ENCODE assay signal across 27 cellular contexts in the genomic region with DNA sequence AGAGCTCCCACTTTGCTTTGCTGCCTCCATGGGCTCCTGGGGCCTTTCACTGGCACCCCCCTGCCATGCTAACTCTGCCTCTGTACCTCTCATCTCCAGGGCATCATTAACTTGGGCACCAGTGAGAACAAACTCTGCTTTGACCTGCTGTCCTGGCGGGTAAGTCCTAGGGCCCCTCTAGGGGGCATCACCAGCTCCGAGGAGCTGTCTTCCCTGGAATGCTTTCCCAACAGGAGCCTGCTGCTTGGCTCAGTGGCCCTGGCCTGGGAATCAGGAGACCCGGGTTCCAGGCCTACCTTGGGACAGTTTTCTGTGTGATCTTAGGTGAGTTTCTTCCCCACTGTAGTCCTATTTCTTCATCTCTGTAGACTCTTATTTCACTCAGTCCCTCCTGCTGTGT. TPM values are rescaled to one million over a fixed set of nuclear protein-coding genes. Genes with fewer than 3 reads are reported as not detected.
DNase-seq lines count a peak whose midpoint lies in the region; ATAC-seq, FAIRE-seq and TF ChIP-seq lines count a peak whose summit lies in the region.
"Had no signal": no experiment of that assay in that cellular context is flagged by ENCODE, and none has a peak within 500 bp of the region (broad histone marks: within the 10 kb centered on the region; RNA-seq: fewer than 3 reads in every experiment).

No MANE protein-coding gene starts in this region.

- CTCF ChIA-PET in HEK293T (lab: Yijun Ruan, JAX), result interaction anchor here (1.2 kb wide), 1 partner anchor 34 kb away, joined by 3 read pairs; no protein-coding TSS in a partner anchor

- DNase-seq in GM06990 (ENCODE audit: extremely low read depth, insufficient read length) (no peak), HEK293T (ENCODE audit: extremely low spot score) (peak; percentile 19), WERI-Rb-1 (no peak), iPS-NIHi7 (ENCODE audit: extremely low spot score) (peak; percentile 59), psoas muscle (no peak), RKO (ENCODE audit: low spot score) (no peak), RCC 7860 (ENCODE audit: low spot score) (no peak)
- DNase-seq: AML-193, IMR-90, MV-4-11, NCI-H1694, NCI-H2081 treated with DMSO at 0.1 percent for 48 hours, NCI-H2171 treated with DMSO at 0.1 percent for 48 hours, NCI-H524 treated with DMSO at 0.1 percent for 48 hours, NCI-H82, Right ventricle myocardium superior had no signal

- H3K36me3 ChIP-seq in GM06990 (ENCODE audit: control insufficient read depth, insufficient read depth, low read length) (no peaks in the 10 kb centered on the region), WERI-Rb-1 (no peaks in the 10 kb centered on the region), psoas muscle (ENCODE audit: insufficient read depth in 1 of 2, low read depth in 1 of 2) (peaks cover 0 to 57% of the 10 kb centered on the region in 2 donors)

- POLR2A ChIA-PET in HEK293T (lab: Yijun Ruan, JAX), result interaction anchor here (1.1 kb wide), 1 partner anchor 182 kb away, joined by 3 read pairs; no protein-coding TSS in a partner anchor

- H3K27me3 ChIP-seq in GM06990 (replicated peaks; ENCODE audit: control insufficient read depth, insufficient read depth, low read length) (no peaks in the 10 kb centered on the region), WERI-Rb-1 (ENCODE audit: insufficient read depth, low read depth, severe bottlenecking) (no peaks in the 10 kb centered on the region), psoas muscle (ENCODE audit: insufficient read depth in 3 of 3, low read length in 2 of 3) (no peaks in the 10 kb centered on the region)

- ATAC-seq in psoas muscle (no peak), HG03442 (IDR thresholded peaks at IDR 0.05; ENCODE audit: unreplicated experiment) (no peak)
- ATAC-seq: SK-N-SH treated with all-trans-retinoic acid at 6 μM for 48 hours had no signal

- WGBS in psoas muscle, 3 donors, result 84 to 88% (median 85%) methylated on average over 3 of the region's 3 CpGs

- H3K27ac ChIP-seq in WERI-Rb-1 (no peak overlapping the region), psoas muscle (no peak overlapping the region)
- H3K27ac ChIP-seq: C4-2B, KMS-11 had no signal

- peaks cover 5% of the 10 kb centered on the region for H3K4me1 ChIP-seq in psoas muscle

- H3K9me3 ChIP-seq in WERI-Rb-1 (ENCODE audit: severe bottlenecking) (no peaks in the 10 kb centered on the region), psoas muscle (no peaks in the 10 kb centered on the region)

- peak; percentile 12 for TF ChIP-seq CTCF in GM06990 (IDR thresholded peaks at IDR 0.05; ENCODE audit: insufficient read depth, low read length, poor library complexity, severe bottlenecking)
- peak; percentile 26; the same call in 1 of the 2 replicates for TF ChIP-seq CTCF in WERI-Rb-1 (IDR thresholded peaks at IDR 0.05; ENCODE audit: low read depth, low read length)
- TF ChIP-seq CTCF in psoas muscle (IDR thresholded peaks at IDR 0.05), result no peak

- H3K4me3 ChIP-seq in GM06990 (replicated peaks; ENCODE audit: low read depth, low read length) (no peak overlapping the region), WERI-Rb-1 (ENCODE audit: low read depth, low read length) (no peak overlapping the region), psoas muscle (no peak overlapping the region)

- intact Hi-C loops in psoas muscle (cut with DNase I), result no loop called here

- FAIRE-seq in RCC 7860 (lab: Jason Lieb, UNC), result no peak
- FAIRE-seq: G401.6, GM18507, H54 had no signal

TF ChIP-seq in HEK293T, 16 proteins besides CTCF, POLR2A, EP300 and RAD21:
- TF ChIP-seq CTBP1 (IDR thresholded peaks at IDR 0.05; ENCODE audit: borderline replicate concordance), result no peak
- TF ChIP-seq LEF1 (IDR thresholded peaks at IDR 0.05; ENCODE audit: borderline replicate concordance), result no peak
- no peak for TF ChIP-seq NFRKB (IDR thresholded peaks at IDR 0.05)
TF ChIP-seq in HEK293T: peak in this region for 0.

RNA-seq across cellular contexts. Expression of gene ACCS, which starts 5.1 kb away (rescaled TPM):
- 1 to 10 TPM; 3.5 to 7.1 (median 3.8) TPM for total RNA-seq in psoas muscle
- polyA plus RNA-seq in psoas muscle, result 1 to 10 TPM; 1.5 to 5.9 (median 1.8) TPM

RNA-seq across cellular contexts. Expression of gene ACCSL, which starts 23.4 kb away (rescaled TPM):
- not detected for total RNA-seq in psoas muscle
- polyA plus RNA-seq in psoas muscle, result under 1 TPM in 1 of 3 donors, not detected in 2; 0.01 TPM
- total RNA-seq: Daoy, HT1080, IMR-90, Right ventricle myocardium superior, RPMI7951 had no signal
- polyA plus RNA-seq: AG04450, IMR-90 had no signal

RNA-seq across cellular contexts. Expression of gene EXT2, which starts 24.3 kb away (rescaled TPM):
- 10 to 100 TPM; 21.4 to 23.5 (median 21.6) TPM for total RNA-seq in psoas muscle
- polyA plus RNA-seq in psoas muscle, result 10 to 100 TPM; 11.0 to 15.1 (median 13.1) TPM

Comparison
In these comparisons a context has a peak if more than half of its experiments do, and no peak if none do; other contexts are left out.
1. DNase-seq: peak in HEK293T (single experiment) and iPS-NIHi7 (single experiment); none in GM06990 (single experiment), WERI-Rb-1 (single experiment), psoas muscle (0 of 2), RKO (single experiment) and RCC 7860 (single experiment).